In genomic region chr10:103676058-103676785, GRCh38 we compare ENCODE assay signal across 1 cellular context.
TF ChIP-seq lines count a peak whose summit lies in the region.

No MANE protein-coding gene starts in this region.

TF ChIP-seq in GM23338, 12 proteins besides CTCF, POLR2A, EP300 and RAD21 (continued from another document):
- TF ChIP-seq REST (IDR thresholded peaks at IDR 0.05; ENCODE audit: unreplicated experiment) (no peak), EZH2phosphoT487 (IDR thresholded peaks at IDR 0.05; ENCODE audit: unreplicated experiment) (no peak), POLR2AphosphoS5 (IDR thresholded peaks at IDR 0.05; ENCODE audit: low read depth) (no peak), ZNF114 (CRISPR knock-in tag; IDR thresholded peaks at IDR 0.05) (no peak), JUNB (IDR thresholded peaks at IDR 0.05; ENCODE audit: unreplicated experiment) (no peak)
